ENCODE assay signal across 10 cellular contexts in the genomic region with DNA sequence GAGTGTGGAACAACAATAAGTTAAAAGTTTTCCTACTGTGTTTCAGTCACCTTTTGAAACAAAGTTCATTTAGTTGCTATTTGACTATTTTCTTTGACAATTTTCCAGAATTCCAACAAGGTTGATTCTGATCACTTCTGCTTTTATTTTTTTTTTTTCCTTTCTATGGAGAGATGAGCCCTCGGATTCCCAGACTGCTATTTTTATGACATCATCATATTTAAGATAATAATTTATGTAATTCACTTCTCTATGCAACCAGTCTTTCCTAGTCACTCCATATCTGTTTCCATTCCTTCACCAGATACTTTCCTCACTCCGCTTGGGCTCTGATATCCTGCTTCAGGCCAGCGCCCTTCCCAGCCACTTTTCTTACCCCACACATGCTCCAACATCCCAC. TPM values are rescaled to one million over a fixed set of nuclear protein-coding genes. Genes with fewer than 3 reads are reported as not detected.
"Had no signal": no experiment of that assay in that cellular context is flagged by ENCODE, and none has a peak within 500 bp of the region (broad histone marks: within the 10 kb centered on the region; RNA-seq: fewer than 3 reads in every experiment).

No MANE protein-coding gene starts in this region.

- FAIRE-seq: HTR-8/SVneo had no signal

- ATAC-seq: HCT116 had no signal

- H2AFZ ChIP-seq: GM23248 had no signal

- DNase-seq: GM23248, GOT3, H7, KG1 had no signal

- H3K9ac ChIP-seq: GM23248 had no signal

- H3K27ac ChIP-seq: GM23248 had no signal

- H3K4me3 ChIP-seq: GM23248, HAP-1 had no signal

- H3K36me3 ChIP-seq: HAP-1 had no signal

- H3K4me1 ChIP-seq: HAP-1 had no signal

- H3K9me3 ChIP-seq: HAP-1 had no signal

RNA-seq across cellular contexts. Expression of a gene that starts 8.1 kb away (rescaled TPM):
- total RNA-seq: GM23248, H4, H7, HT-29 had no signal
- polyA plus RNA-seq: GM23248, IgD-negative memory B cell had no signal

RNA-seq across cellular contexts. Expression of a gene that starts 17.7 kb away (rescaled TPM):
- total RNA-seq: GM23248, H7, HT-29 had no signal
- polyA plus RNA-seq: GM23248, IgD-negative memory B cell had no signal

RNA-seq across cellular contexts. Expression of a gene that starts 26.7 kb away (rescaled TPM):
- total RNA-seq: GM23248, HT-29 had no signal
- polyA plus RNA-seq: GM23248 had no signal
